16 cellular contexts compared by ENCODE assay signal in genomic region chr3:71721721-71722157, GRCh38. TPM values are rescaled to one million over a fixed set of nuclear protein-coding genes. Genes with fewer than 3 reads are reported as not detected.
DNase-seq lines count a peak whose midpoint lies in the region; ATAC-seq lines count a peak whose summit lies in the region.
"Had no signal": no experiment of that assay in that cellular context is flagged by ENCODE, and none has a peak within 500 bp of the region (broad histone marks: within the 10 kb centered on the region; RNA-seq: fewer than 3 reads in every experiment).

No MANE protein-coding gene starts in this region.

- peak; percentile 67 for DNase-seq in activated CD8-positive, alpha-beta memory T cell treated with anti-CD3 and anti-CD28 coated beads for 24 hours
- no peak for DNase-seq in activated CD8-positive, alpha-beta memory T cell treated with anti-CD3 and anti-CD28 coated beads, Interleukin-2, amount 50 U/mL, for 48 hours
- DNase-seq in activated CD4-positive, alpha-beta T cell treated with anti-CD3 and anti-CD28 coated beads, Interleukin-2, amount 10 ng/mL, durations not matched to agents 7 days and 5 days = peak; percentile 46
- DNase-seq in activated naive CD8-positive, alpha-beta T cell treated with anti-CD3 and anti-CD28 coated beads for 36 hours = peak; percentile 21
- peak in 4 of 6 experiments; percentile 15 to 39 (median 30) for DNase-seq in stimulated activated naive CD4-positive, alpha-beta T cell (lab: John Stamatoyannopoulos, UW)
- DNase-seq in GM19240 (ENCODE audit: insufficient read length, low spot score) = no peak
- DNase-seq: activated B cell treated with CpG ODN at 0.5 μM for 24 hours, foreskin melanocyte, Karpas-422, left lung, naive B cell, NCI-H1694 treated with DMSO at 0.1 percent for 48 hours, NCI-H524, thyroid gland had no signal

- no peaks in the 10 kb centered on the region for H3K9me3 Mint-ChIP-seq in activated CD4-positive, alpha-beta T cell treated with anti-CD3 and anti-CD28 coated beads, Interleukin-2, amount 10 ng/mL, durations not matched to agents 7 days and 5 days
- peaks cover 1% of the 10 kb centered on the region for H3K9me3 Mint-ChIP-seq in activated naive CD8-positive, alpha-beta T cell treated with anti-CD3 and anti-CD28 coated beads for 36 hours
- H3K9me3 Mint-ChIP-seq: activated B cell treated with CpG ODN at 0.5 μM for 24 hours, naive B cell had no signal

- no peaks in the 10 kb centered on the region for H3K27me3 Mint-ChIP-seq in activated CD4-positive, alpha-beta T cell treated with anti-CD3 and anti-CD28 coated beads, Interleukin-2, amount 10 ng/mL, durations not matched to agents 7 days and 5 days
- H3K27me3 Mint-ChIP-seq in activated naive CD8-positive, alpha-beta T cell treated with anti-CD3 and anti-CD28 coated beads for 36 hours = no peaks in the 10 kb centered on the region

- H3K27ac Mint-ChIP-seq in activated CD4-positive, alpha-beta T cell treated with anti-CD3 and anti-CD28 coated beads, Interleukin-2, amount 10 ng/mL, durations not matched to agents 7 days and 5 days = peak overlapping the region; percentile 95
- peak overlapping the region; percentile 94 for H3K27ac Mint-ChIP-seq in activated naive CD8-positive, alpha-beta T cell treated with anti-CD3 and anti-CD28 coated beads for 36 hours
- H3K27ac Mint-ChIP-seq: activated B cell treated with CpG ODN at 0.5 μM for 24 hours had no signal

- CTCF ChIA-PET in activated CD4-positive, alpha-beta T cell treated with anti-CD3 and anti-CD28 coated beads, Interleukin-2, amount 10 ng/mL, durations not matched to agents 7 days and 5 days (lab: Charles Lee) = interaction anchor here (1.6 kb wide), 1 partner anchor 23 kb away, joined by 3 read pairs; no protein-coding TSS in a partner anchor

- peaks cover 68% of the 10 kb centered on the region for H3K36me3 Mint-ChIP-seq in activated CD4-positive, alpha-beta T cell treated with anti-CD3 and anti-CD28 coated beads, Interleukin-2, amount 10 ng/mL, durations not matched to agents 7 days and 5 days (ENCODE audit: low read depth)
- H3K36me3 Mint-ChIP-seq in activated naive CD8-positive, alpha-beta T cell treated with anti-CD3 and anti-CD28 coated beads for 36 hours = peaks cover 27% of the 10 kb centered on the region

- peaks cover 70% of the 10 kb centered on the region for H3K4me1 Mint-ChIP-seq in activated CD4-positive, alpha-beta T cell treated with anti-CD3 and anti-CD28 coated beads, Interleukin-2, amount 10 ng/mL, durations not matched to agents 7 days and 5 days
- H3K4me1 Mint-ChIP-seq in activated naive CD8-positive, alpha-beta T cell treated with anti-CD3 and anti-CD28 coated beads for 36 hours = peaks cover 68% of the 10 kb centered on the region

- H3K4me3 Mint-ChIP-seq in activated CD4-positive, alpha-beta T cell treated with anti-CD3 and anti-CD28 coated beads, Interleukin-2, amount 10 ng/mL, durations not matched to agents 7 days and 5 days = peak overlapping the region; percentile 86
- peak overlapping the region; percentile 61 for H3K4me3 Mint-ChIP-seq in activated naive CD8-positive, alpha-beta T cell treated with anti-CD3 and anti-CD28 coated beads for 36 hours
- H3K4me3 Mint-ChIP-seq: activated B cell treated with CpG ODN at 0.5 μM for 24 hours had no signal

- POLR2A ChIA-PET in activated CD4-positive, alpha-beta T cell treated with anti-CD3 and anti-CD28 coated beads, Interleukin-2, amount 10 ng/mL, durations not matched to agents 7 days and 5 days (lab: Charles Lee) = interaction anchor here (0.5 kb wide), 1 partner anchor 1187 kb away, joined by 3 read pairs; no protein-coding TSS in a partner anchor

- ATAC-seq in HG02973 (IDR thresholded peaks at IDR 0.05; ENCODE audit: unreplicated experiment) (no peak), GM21381 (IDR thresholded peaks at IDR 0.05; ENCODE audit: unreplicated experiment) (no peak)
- ATAC-seq: left lung had no signal

RNA-seq across cellular contexts. Expression of gene EIF4E3, which starts 3.5 kb away (rescaled TPM):
- 10 to 100 TPM; 83.9 to 90.4 TPM for total RNA-seq in activated CD4-positive, alpha-beta T cell treated with anti-CD3 and anti-CD28 coated beads, Interleukin-2, amount 10 ng/mL, durations not matched to agents 7 days and 5 days
- 10 to 100 TPM; 24.9 to 26.1 TPM for total RNA-seq in activated naive CD8-positive, alpha-beta T cell treated with anti-CD3 and anti-CD28 coated beads for 36 hours

RNA-seq across cellular contexts. Expression of gene GPR27, which starts 31.9 kb away (rescaled TPM):
- 1 to 10 TPM; 1.0 to 1.2 TPM for total RNA-seq in activated CD4-positive, alpha-beta T cell treated with anti-CD3 and anti-CD28 coated beads, Interleukin-2, amount 10 ng/mL, durations not matched to agents 7 days and 5 days
- under 1 TPM; 0.68 to 0.91 TPM for total RNA-seq in activated naive CD8-positive, alpha-beta T cell treated with anti-CD3 and anti-CD28 coated beads for 36 hours
- total RNA-seq: activated B cell treated with CpG ODN at 0.5 μM for 24 hours had no signal

Comparison
In these comparisons a context has a peak if more than half of its experiments do, and no peak if none do; other contexts are left out.
1. DNase-seq: peak in activated CD8-positive, alpha-beta memory T cell treated with anti-CD3 and anti-CD28 coated beads for 24 hours (single experiment), activated CD4-positive, alpha-beta T cell treated with anti-CD3 and anti-CD28 coated beads, Interleukin-2, amount 10 ng/mL, durations not matched to agents 7 days and 5 days (single experiment), activated naive CD8-positive, alpha-beta T cell treated with anti-CD3 and anti-CD28 coated beads for 36 hours (single experiment) and stimulated activated naive CD4-positive, alpha-beta T cell (4 of 6); none in activated CD8-positive, alpha-beta memory T cell treated with anti-CD3 and anti-CD28 coated beads, Interleukin-2, amount 50 U/mL, for 48 hours (single experiment) and GM19240 (single experiment).